Comparison of ENCODE assay signal across 1 cellular context in the genomic region with DNA sequence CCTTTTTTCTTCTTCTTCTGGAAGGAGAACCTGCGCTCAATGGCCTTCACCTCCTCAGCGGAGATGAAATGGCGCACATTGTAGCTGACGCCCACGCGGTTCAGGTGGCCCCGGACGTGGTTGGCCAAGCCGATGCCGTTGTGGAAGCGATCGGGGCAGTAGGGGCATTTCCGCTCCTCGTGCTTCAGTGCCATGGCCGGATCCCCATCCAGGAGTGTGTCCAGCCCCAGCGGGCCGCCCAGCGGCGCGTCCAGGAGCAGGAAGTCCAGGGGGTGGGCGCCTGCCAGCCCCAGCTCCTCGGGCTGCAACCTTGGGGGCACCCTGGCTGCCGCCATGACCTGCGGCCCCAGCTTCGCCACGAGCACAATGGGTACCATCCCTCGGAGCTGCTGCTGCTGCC.
TF ChIP-seq lines count a peak whose summit lies in the region.

No MANE protein-coding gene starts in this region.

TF ChIP-seq in K562, 482 proteins besides CTCF, POLR2A, EP300 and RAD21:
- TF ChIP-seq CHD2 (IDR thresholded peaks at IDR 0.05; ENCODE audit: low read depth, low read length) (no peak), EGR1 (conservative IDR thresholded peaks at IDR 0.05) (peak; percentile 43)
